Comparison of ENCODE assay signal across 1 cellular context in genomic region chr10:124641282-124642075, GRCh38.
TF ChIP-seq lines count a peak whose summit lies in the region.

No MANE protein-coding gene starts in this region.

TF ChIP-seq in IMR-90, 13 proteins besides CTCF, POLR2A, EP300 and RAD21 (continued from another document):
- TF ChIP-seq, protein P1, sequence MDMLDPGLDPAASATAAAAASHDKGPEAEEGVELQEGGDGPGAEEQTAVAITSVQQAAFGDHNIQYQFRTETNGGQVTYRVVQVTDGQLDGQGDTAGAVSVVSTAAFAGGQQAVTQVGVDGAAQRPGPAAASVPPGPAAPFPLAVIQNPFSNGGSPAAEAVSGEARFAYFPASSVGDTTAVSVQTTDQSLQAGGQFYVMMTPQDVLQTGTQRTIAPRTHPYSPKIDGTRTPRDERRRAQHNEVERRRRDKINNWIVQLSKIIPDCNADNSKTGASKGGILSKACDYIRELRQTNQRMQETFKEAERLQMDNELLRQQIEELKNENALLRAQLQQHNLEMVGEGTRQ (IDR thresholded peaks at IDR 0.05; ENCODE audit: low read depth, low read length): no peak
- TF ChIP-seq FOS (IDR thresholded peaks at IDR 0.05; ENCODE audit: low read depth, low read length) (no peak), CHD1 (IDR thresholded peaks at IDR 0.05; ENCODE audit: low read depth, low read length) (no peak), SMC3 (IDR thresholded peaks at IDR 0.05; ENCODE audit: low read depth, low read length) (no peak)
